24 cellular contexts compared by ENCODE assay signal in genomic region chr5:19866088-19866446, GRCh38.
DNase-seq lines count a peak whose midpoint lies in the region; ATAC-seq, FAIRE-seq and TF ChIP-seq lines count a peak whose summit lies in the region.
"Had no signal": no experiment of that assay in that cellular context is flagged by ENCODE, and none has a peak within 500 bp of the region (broad histone marks: within the 10 kb centered on the region; RNA-seq: fewer than 3 reads in every experiment).

No MANE protein-coding gene starts in this region.

- no peak for ATAC-seq in stimulated activated naive CD8-positive, alpha-beta T cell treated with anti-CD3 and anti-CD28 coated beads, Interleukin-15, amount 100 ng/mL, for 72 hours
- ATAC-seq: heart left ventricle; K562; left colon; naive thymus-derived CD4-positive, alpha-beta T cell; stimulated activated naive B cell treated with anti-CD40 and anti-IgM and Interleukin-4, amounts not matched to agents 10 μg/mL and 1 μg/mL and 100 μg/mL, for 72 hours had no signal

- H3K9me3 Mint-ChIP-seq in activated T-helper 1 cell treated with anti-CD3 and anti-CD28 coated beads, Interleukin-12 subunit alpha, Interleukin-12 subunit beta, Interleukin-2, Interleukin-4 antibody, amounts not matched to agents 30 ng/mL and 10 ng/mL and 1 ng/mL, durations not matched to agents 14 hours and 24 hours and 36 hours = peaks cover 36% of the 10 kb centered on the region
- peaks cover 0 to 19% of the 10 kb centered on the region in 2 donors for H3K9me3 Mint-ChIP-seq in stimulated activated naive CD8-positive, alpha-beta T cell treated with anti-CD3 and anti-CD28 coated beads, Interleukin-15, amount 100 ng/mL, for 72 hours

- DNase-seq in H54 (ENCODE audit: insufficient read length, low spot score) = no peak
- peak; percentile 84 for DNase-seq in foreskin melanocyte
- DNase-seq in suprapubic skin (ENCODE audit: low spot score in 2 of 2) = no peak
- DNase-seq in activated T-helper 1 cell treated with anti-CD3 and anti-CD28 coated beads, Interleukin-12 subunit alpha, Interleukin-12 subunit beta, Interleukin-2, Interleukin-4 antibody, amounts not matched to agents 30 ng/mL and 10 ng/mL and 1 ng/mL, durations not matched to agents 14 hours and 24 hours and 36 hours (ENCODE audit: low spot score) = no peak
- no peak for DNase-seq in smooth muscle cell (lab: John Stamatoyannopoulos, UW; ENCODE audit: unreplicated experiment)
- DNase-seq in stimulated activated naive CD8-positive, alpha-beta T cell treated with anti-CD3 and anti-CD28 coated beads, Interleukin-15, amount 100 ng/mL, for 72 hours = no peak
- DNase-seq: activated CD4-positive, alpha-beta T cell treated with anti-CD3 and anti-CD28 coated beads for 48 hours; activated naive CD4-positive, alpha-beta T cell treated with anti-CD3 and anti-CD28 coated beads, Interleukin-2, amount 10 ng/mL, durations not matched to agents 7 days and 5 days; activated T-cell treated with anti-CD3 and anti-CD28 coated beads, Interleukin-2, amount 50 U/mL, for 48 hours; anterior cingulate cortex; CD4-positive, alpha-beta memory T cell; central memory CD4-positive, alpha-beta T cell; heart left ventricle; left colon; naive thymus-derived CD4-positive, alpha-beta T cell; NCI-H2171 treated with DMSO at 0.1 percent for 48 hours; NCI-H526; stimulated activated CD4-positive, alpha-beta T cell treated with anti-CD3 and anti-CD28 coated beads, Interleukin-4, amount 100 ng/mL, for 1 hour; stimulated activated naive B cell treated with anti-CD40 and anti-IgM and Interleukin-4, amounts not matched to agents 10 μg/mL and 1 μg/mL and 100 μg/mL, for 72 hours had no signal

- H4K20me1 ChIP-seq in SU-DHL-6 (ENCODE audit: low read depth, low read length) (no peaks in the 10 kb centered on the region), smooth muscle cell (ENCODE audit: low read depth) (no peaks in the 10 kb centered on the region)

- H3K27ac ChIP-seq in SU-DHL-6 (ENCODE audit: low read depth, low read length) (no peak overlapping the region), suprapubic skin (no peak overlapping the region), smooth muscle cell (ENCODE audit: low read depth) (no peak overlapping the region)
- H3K27ac ChIP-seq: heart left ventricle, thoracic aorta, VCaP had no signal

- no peak overlapping the region for H3K4me3 ChIP-seq in SU-DHL-6 (ENCODE audit: insufficient read depth, low read length, poor library complexity, severe bottlenecking)
- H3K4me3 ChIP-seq in suprapubic skin = peak overlapping the region; percentile 17
- no peak overlapping the region for H3K4me3 ChIP-seq in smooth muscle cell
- H3K4me3 ChIP-seq: heart left ventricle, K562, thoracic aorta had no signal

- no peaks in the 10 kb centered on the region for H3K4me1 Mint-ChIP-seq in activated T-helper 1 cell treated with anti-CD3 and anti-CD28 coated beads, Interleukin-12 subunit alpha, Interleukin-12 subunit beta, Interleukin-2, Interleukin-4 antibody, amounts not matched to agents 30 ng/mL and 10 ng/mL and 1 ng/mL, durations not matched to agents 14 hours and 24 hours and 36 hours (ENCODE audit: low read depth)
- no peaks in the 10 kb centered on the region for H3K4me1 Mint-ChIP-seq in stimulated activated naive CD8-positive, alpha-beta T cell treated with anti-CD3 and anti-CD28 coated beads, Interleukin-15, amount 100 ng/mL, for 72 hours
- H3K4me1 Mint-ChIP-seq: activated naive CD4-positive, alpha-beta T cell treated with anti-CD3 and anti-CD28 coated beads, Interleukin-2, amount 10 ng/mL, durations not matched to agents 7 days and 5 days; CD4-positive, alpha-beta memory T cell; naive thymus-derived CD4-positive, alpha-beta T cell; stimulated activated naive B cell treated with anti-CD40 and anti-IgM and Interleukin-4, amounts not matched to agents 10 μg/mL and 1 μg/mL and 100 μg/mL, for 72 hours had no signal

- H3K36me3 ChIP-seq in SU-DHL-6 (ENCODE audit: low read length) = no peaks in the 10 kb centered on the region
- no peaks in the 10 kb centered on the region for H3K36me3 ChIP-seq in suprapubic skin
- H3K36me3 ChIP-seq in smooth muscle cell (ENCODE audit: low read depth) = no peaks in the 10 kb centered on the region
- H3K36me3 ChIP-seq: heart left ventricle, thoracic aorta had no signal

- no peak overlapping the region for H3K27ac Mint-ChIP-seq in activated T-helper 1 cell treated with anti-CD3 and anti-CD28 coated beads, Interleukin-12 subunit alpha, Interleukin-12 subunit beta, Interleukin-2, Interleukin-4 antibody, amounts not matched to agents 30 ng/mL and 10 ng/mL and 1 ng/mL, durations not matched to agents 14 hours and 24 hours and 36 hours
- no peak overlapping the region for H3K27ac Mint-ChIP-seq in stimulated activated naive CD8-positive, alpha-beta T cell treated with anti-CD3 and anti-CD28 coated beads, Interleukin-15, amount 100 ng/mL, for 72 hours
- H3K27ac Mint-ChIP-seq: activated naive CD4-positive, alpha-beta T cell treated with anti-CD3 and anti-CD28 coated beads, Interleukin-2, amount 10 ng/mL, durations not matched to agents 7 days and 5 days; CD4-positive, alpha-beta memory T cell; naive thymus-derived CD4-positive, alpha-beta T cell; stimulated activated naive B cell treated with anti-CD40 and anti-IgM and Interleukin-4, amounts not matched to agents 10 μg/mL and 1 μg/mL and 100 μg/mL, for 72 hours had no signal

- H3K4me2 ChIP-seq in SU-DHL-6 (ENCODE audit: low read depth, low read length, poor library complexity, severe bottlenecking) = no peak overlapping the region
- H3K4me2 ChIP-seq in smooth muscle cell = no peak overlapping the region

- peak overlapping the region; percentile 77 for H2AFZ ChIP-seq in SU-DHL-6 (ENCODE audit: low read depth, low read length, severe bottlenecking)
- no peak overlapping the region for H2AFZ ChIP-seq in smooth muscle cell (ENCODE audit: low read depth)

- no peak overlapping the region for H3K4me3 Mint-ChIP-seq in activated T-helper 1 cell treated with anti-CD3 and anti-CD28 coated beads, Interleukin-12 subunit alpha, Interleukin-12 subunit beta, Interleukin-2, Interleukin-4 antibody, amounts not matched to agents 30 ng/mL and 10 ng/mL and 1 ng/mL, durations not matched to agents 14 hours and 24 hours and 36 hours
- no peak overlapping the region for H3K4me3 Mint-ChIP-seq in stimulated activated naive CD8-positive, alpha-beta T cell treated with anti-CD3 and anti-CD28 coated beads, Interleukin-15, amount 100 ng/mL, for 72 hours
- H3K4me3 Mint-ChIP-seq: activated naive CD4-positive, alpha-beta T cell treated with anti-CD3 and anti-CD28 coated beads, Interleukin-2, amount 10 ng/mL, durations not matched to agents 7 days and 5 days; CD4-positive, alpha-beta memory T cell; naive thymus-derived CD4-positive, alpha-beta T cell; stimulated activated naive B cell treated with anti-CD40 and anti-IgM and Interleukin-4, amounts not matched to agents 10 μg/mL and 1 μg/mL and 100 μg/mL, for 72 hours had no signal

- H3K79me2 ChIP-seq in SU-DHL-6 (ENCODE audit: insufficient read depth, low read length) = no peaks in the 10 kb centered on the region
- H3K79me2 ChIP-seq in smooth muscle cell (ENCODE audit: low read depth) = no peaks in the 10 kb centered on the region

- H3K27me3 ChIP-seq in SU-DHL-6 (ENCODE audit: low read length) = no peaks in the 10 kb centered on the region
- H3K27me3 ChIP-seq in suprapubic skin = no peaks in the 10 kb centered on the region
- no peaks in the 10 kb centered on the region for H3K27me3 ChIP-seq in smooth muscle cell (ENCODE audit: low read depth)
- H3K27me3 ChIP-seq: heart left ventricle had no signal

- TF ChIP-seq POLR2A in H54 (IDR thresholded peaks at IDR 0.05; ENCODE audit: low read depth, low read length) (no peak), suprapubic skin (IDR thresholded peaks at IDR 0.05) (no peak)

- H3K9ac ChIP-seq in SU-DHL-6 (ENCODE audit: low read length) (no peak overlapping the region), smooth muscle cell (ENCODE audit: low read depth) (no peak overlapping the region)

- H3K9me2 ChIP-seq in SU-DHL-6 (replicated peaks; ENCODE audit: insufficient read depth, low read length) = no peaks in the 10 kb centered on the region

- intact Hi-C loops in activated T-helper 1 cell treated with anti-CD3 and anti-CD28 coated beads, Interleukin-12 subunit alpha, Interleukin-12 subunit beta, Interleukin-2, Interleukin-4 antibody, amounts not matched to agents 30 ng/mL and 10 ng/mL and 1 ng/mL, durations not matched to agents 14 hours and 24 hours and 36 hours (cut with micrococcal nuclease) = no loop called here

- 51% methylated on average over 2 of the region's 2 CpGs for WGBS in suprapubic skin
- WGBS in smooth muscle cell (ENCODE audit: low lambda C conversion rate) = 68% methylated on average over 2 of the region's 2 CpGs

- H3K9me3 ChIP-seq in SU-DHL-6 (ENCODE audit: insufficient read depth, low read length) (no peaks in the 10 kb centered on the region), suprapubic skin (no peaks in the 10 kb centered on the region), smooth muscle cell (replicated peaks; ENCODE audit: low read depth) (no peaks in the 10 kb centered on the region)
- H3K9me3 ChIP-seq: thoracic aorta had no signal

- no peaks in the 10 kb centered on the region for H3F3A ChIP-seq in SU-DHL-6 (ENCODE audit: insufficient read depth)
- H3F3A ChIP-seq in smooth muscle cell (ENCODE audit: low read depth) = no peaks in the 10 kb centered on the region

- TF ChIP-seq EP300 in suprapubic skin (IDR thresholded peaks at IDR 0.05) = no peak

- H3K4me1 ChIP-seq in suprapubic skin (no peaks in the 10 kb centered on the region), smooth muscle cell (ENCODE audit: low read depth) (no peaks in the 10 kb centered on the region)
- H3K4me1 ChIP-seq: heart left ventricle had no signal

- no peak for TF ChIP-seq CTCF in SU-DHL-6 (IDR thresholded peaks at IDR 0.05; ENCODE audit: insufficient read depth, low read length, poor library complexity, severe bottlenecking)
- no peak for TF ChIP-seq CTCF in suprapubic skin (IDR thresholded peaks at IDR 0.05)
- TF ChIP-seq CTCF in smooth muscle cell (IDR thresholded peaks at IDR 0.05; ENCODE audit: borderline replicate concordance, insufficient read depth, poor library complexity, severe bottlenecking) = no peak

- H3K36me3 Mint-ChIP-seq in activated T-helper 1 cell treated with anti-CD3 and anti-CD28 coated beads, Interleukin-12 subunit alpha, Interleukin-12 subunit beta, Interleukin-2, Interleukin-4 antibody, amounts not matched to agents 30 ng/mL and 10 ng/mL and 1 ng/mL, durations not matched to agents 14 hours and 24 hours and 36 hours (ENCODE audit: low read depth) = no peaks in the 10 kb centered on the region
- H3K36me3 Mint-ChIP-seq: activated naive CD4-positive, alpha-beta T cell treated with anti-CD3 and anti-CD28 coated beads, Interleukin-2, amount 10 ng/mL, durations not matched to agents 7 days and 5 days; CD4-positive, alpha-beta memory T cell; naive thymus-derived CD4-positive, alpha-beta T cell; stimulated activated naive B cell treated with anti-CD40 and anti-IgM and Interleukin-4, amounts not matched to agents 10 μg/mL and 1 μg/mL and 100 μg/mL, for 72 hours had no signal

- no peaks in the 10 kb centered on the region for H3K27me3 Mint-ChIP-seq in activated T-helper 1 cell treated with anti-CD3 and anti-CD28 coated beads, Interleukin-12 subunit alpha, Interleukin-12 subunit beta, Interleukin-2, Interleukin-4 antibody, amounts not matched to agents 30 ng/mL and 10 ng/mL and 1 ng/mL, durations not matched to agents 14 hours and 24 hours and 36 hours (ENCODE audit: insufficient read depth)
- no peaks in the 10 kb centered on the region for H3K27me3 Mint-ChIP-seq in stimulated activated naive CD8-positive, alpha-beta T cell treated with anti-CD3 and anti-CD28 coated beads, Interleukin-15, amount 100 ng/mL, for 72 hours
- H3K27me3 Mint-ChIP-seq: activated naive CD4-positive, alpha-beta T cell treated with anti-CD3 and anti-CD28 coated beads, Interleukin-2, amount 10 ng/mL, durations not matched to agents 7 days and 5 days; CD4-positive, alpha-beta memory T cell; naive thymus-derived CD4-positive, alpha-beta T cell; stimulated activated naive B cell treated with anti-CD40 and anti-IgM and Interleukin-4, amounts not matched to agents 10 μg/mL and 1 μg/mL and 100 μg/mL, for 72 hours had no signal

- FAIRE-seq in H54 (lab: Jason Lieb, UNC) = peak; percentile 36
- FAIRE-seq: GM19239, K562 had no signal
